ENCODE assay signal across 8 cellular contexts in genomic region chr12:56333197-56333678, GRCh38. TPM values are rescaled to one million over a fixed set of nuclear protein-coding genes. Genes with fewer than 3 reads are reported as not detected.
DNase-seq lines count a peak whose midpoint lies in the region; ATAC-seq, FAIRE-seq and TF ChIP-seq lines count a peak whose summit lies in the region.

No MANE protein-coding gene starts in this region.

- H3K4me1 Mint-ChIP-seq in activated naive CD4-positive, alpha-beta T cell treated with anti-CD3 and anti-CD28 coated beads for 36 hours (ENCODE audit: low read depth): peaks cover 37% of the 10 kb centered on the region

- no peaks in the 10 kb centered on the region for H3K9me3 Mint-ChIP-seq in activated naive CD4-positive, alpha-beta T cell treated with anti-CD3 and anti-CD28 coated beads for 36 hours

- peak overlapping the region; percentile 100 for H3K27ac Mint-ChIP-seq in activated naive CD4-positive, alpha-beta T cell treated with anti-CD3 and anti-CD28 coated beads for 36 hours

- peak overlapping the region; percentile 44 to 58 (median 55) for H3K4me3 ChIP-seq in adrenal gland
- peak overlapping the region; percentile 78 for H3K4me3 ChIP-seq in thoracic aorta

- H3K27ac ChIP-seq in adrenal gland (peak overlapping the region; percentile 85 to 96 (median 87)), layer of hippocampus (ENCODE audit: low read depth, low read length) (peak overlapping the region; percentile 98), thoracic aorta (peak overlapping the region; percentile 91 to 93)

- H3K9me3 ChIP-seq in adrenal gland (replicated peaks in 1 of 3) (no peaks in the 10 kb centered on the region), thoracic aorta (no peaks in the 10 kb centered on the region)

- H3K36me3 ChIP-seq in adrenal gland (replicated peaks in 1 of 2): peaks cover 0 to 4% of the 10 kb centered on the region in 2 donors
- H3K36me3 ChIP-seq in thoracic aorta: no peaks in the 10 kb centered on the region

- H3K36me3 Mint-ChIP-seq in activated naive CD4-positive, alpha-beta T cell treated with anti-CD3 and anti-CD28 coated beads for 36 hours (ENCODE audit: low read depth): peaks cover 4% of the 10 kb centered on the region

- CTCF ChIA-PET in activated naive CD4-positive, alpha-beta T cell treated with anti-CD3 and anti-CD28 coated beads for 36 hours (lab: Charles Lee): interaction anchor here (0.5 to 4.2 kb wide), 5 partner anchors 12 to 143 kb away, joined by 3 to 18 read pairs (median 5); partner anchors contain the start of gene STAT2

- ATAC-seq in thoracic aorta (ENCODE audit: insufficient number of reproducible peaks, low FRiP score, low read depth) (peak; percentile 6), HG03521 (IDR thresholded peaks at IDR 0.05; ENCODE audit: unreplicated experiment) (no peak), GM21423 (IDR thresholded peaks at IDR 0.05; ENCODE audit: unreplicated experiment) (no peak)

- no peak for DNase-seq in activated naive CD4-positive, alpha-beta T cell treated with anti-CD3 and anti-CD28 coated beads for 36 hours
- no peak for DNase-seq in activated naive CD4-positive, alpha-beta T cell treated with Interleukin-2 at 50 U/mL for 16 hours
- DNase-seq in adrenal gland: peak in 1 of 7 donors; percentile 29
- no peak for DNase-seq in thoracic aorta (ENCODE audit: low spot score)
- no peak for DNase-seq in frontal cortex (ENCODE audit: low spot score in 2 of 2)

- H3K27me3 ChIP-seq in adrenal gland (no peaks in the 10 kb centered on the region), layer of hippocampus (ENCODE audit: control insufficient read depth, insufficient read depth, low read length) (no peaks in the 10 kb centered on the region), thoracic aorta (replicated peaks; ENCODE audit: insufficient read depth) (no peaks in the 10 kb centered on the region)

- TF ChIP-seq POLR2A in adrenal gland (IDR thresholded peaks at IDR 0.05): no peak

- TF ChIP-seq CTCF in adrenal gland (IDR thresholded peaks at IDR 0.05): no peak
- no peak for TF ChIP-seq CTCF in thoracic aorta (IDR thresholded peaks at IDR 0.05)

- no peak for FAIRE-seq in frontal cortex (lab: Jason Lieb, UNC)

- no peaks in the 10 kb centered on the region for H3K27me3 Mint-ChIP-seq in activated naive CD4-positive, alpha-beta T cell treated with anti-CD3 and anti-CD28 coated beads for 36 hours (ENCODE audit: low read depth)

- WGBS in adrenal gland, 4 donors: 17 to 27% (median 20%) methylated on average over 8 of the region's 8 CpGs

- peak overlapping the region; percentile 97 for H3K4me3 Mint-ChIP-seq in activated naive CD4-positive, alpha-beta T cell treated with anti-CD3 and anti-CD28 coated beads for 36 hours

- intact Hi-C loops in activated naive CD4-positive, alpha-beta T cell treated with anti-CD3 and anti-CD28 coated beads for 36 hours (cut with micrococcal nuclease): loop anchor here (1.0 to 10.0 kb wide), 6 partner anchors 12 to 1348 kb away; partner anchors contain the start of genes DDIT3, MBD6, NEMP1 and RAB5B
- intact Hi-C loops in adrenal gland (cut with DNase I): no loop called here

- H3K4me1 ChIP-seq in adrenal gland (replicated peaks in 1 of 2) (peaks cover 7 to 18% of the 10 kb centered on the region in 2 donors), thoracic aorta (ENCODE audit: control insufficient read depth in 1 of 2, low read depth in 2 of 2) (peaks cover 3 to 11% of the 10 kb centered on the region in 2 donors)

RNA-seq across cellular contexts. Expression of gene PAN2, which starts 0.6 kb away (rescaled TPM):
- 10 to 100 TPM; 82.7 to 85.4 TPM for total RNA-seq in activated naive CD4-positive, alpha-beta T cell treated with anti-CD3 and anti-CD28 coated beads for 36 hours
- total RNA-seq in adrenal gland: 100 to 1,000 TPM in 1 of 8 donors, 10 to 100 TPM in 7; 19.6 to 124 (median 54.8) TPM
- polyA plus RNA-seq in adrenal gland: 100 to 1,000 TPM in 2 of 3 donors, 10 to 100 TPM in 1; 40.8 to 111 (median 102) TPM
- total RNA-seq in thoracic aorta: 10 to 100 TPM; 39.8 to 42.7 TPM
- 24.5 TPM for total RNA-seq in frontal cortex

RNA-seq across cellular contexts. Expression of gene IL23A, which starts 5.4 kb away (rescaled TPM):
- total RNA-seq in activated naive CD4-positive, alpha-beta T cell treated with anti-CD3 and anti-CD28 coated beads for 36 hours: 10 to 100 TPM in 1 of 2 experiments, 1 to 10 TPM in 1; 9.0 to 12.6 TPM
- total RNA-seq in adrenal gland (under 1 TPM in 3 of 8 donors, not detected in 5; 0.29 to 0.65 (median 0.60) TPM), thoracic aorta (not detected), frontal cortex (not detected)
- polyA plus RNA-seq in adrenal gland: 1 to 10 TPM in 1 of 3 donors, under 1 TPM in 2; 0.55 to 1.3 (median 0.64) TPM

RNA-seq across cellular contexts. Expression of gene CNPY2, which starts 17.4 kb away (rescaled TPM):
- total RNA-seq in activated naive CD4-positive, alpha-beta T cell treated with anti-CD3 and anti-CD28 coated beads for 36 hours: 10 to 100 TPM; 47.5 to 57.3 TPM
- total RNA-seq in adrenal gland: 100 to 1,000 TPM; 103 to 163 (median 145) TPM
- 100 to 1,000 TPM; 138 to 192 (median 179) TPM for polyA plus RNA-seq in adrenal gland
- total RNA-seq in thoracic aorta: 10 to 100 TPM; 72.0 to 85.1 TPM
- 42.8 TPM for total RNA-seq in frontal cortex

RNA-seq across cellular contexts. Expression of gene STAT2, which starts 26.7 kb away (rescaled TPM):
- total RNA-seq in activated naive CD4-positive, alpha-beta T cell treated with anti-CD3 and anti-CD28 coated beads for 36 hours: 100 to 1,000 TPM; 109 to 119 TPM
- total RNA-seq in adrenal gland (100 to 1,000 TPM in 5 of 8 donors, 10 to 100 TPM in 3; 74.2 to 197 (median 105) TPM), thoracic aorta (100 to 1,000 TPM; 161 to 192 TPM), frontal cortex (75.0 TPM)
- 100 to 1,000 TPM in 1 of 3 donors, 10 to 100 TPM in 2; 45.3 to 120 (median 47.3) TPM for polyA plus RNA-seq in adrenal gland

RNA-seq across cellular contexts. Expression of gene APOF, which starts 29.4 kb away (rescaled TPM):
- not detected for total RNA-seq in activated naive CD4-positive, alpha-beta T cell treated with anti-CD3 and anti-CD28 coated beads for 36 hours
- total RNA-seq in adrenal gland (not detected), thoracic aorta (not detected), frontal cortex (not detected)
- under 1 TPM in 1 of 3 donors, not detected in 2; 0.24 TPM for polyA plus RNA-seq in adrenal gland

Comparison
In these comparisons a context has a peak if more than half of its experiments do, and no peak if none do; other contexts are left out.
1. RNA of gene IL23A, which starts 5.4 kb away (total RNA-seq): 9.0 to 12.6 TPM in activated naive CD4-positive, alpha-beta T cell treated with anti-CD3 and anti-CD28 coated beads for 36 hours; 0.29 to 0.65 TPM in adrenal gland, not detected in thoracic aorta and not detected in frontal cortex (single experiment); every median in the first group is over 4 times any median in the second.
2. Peak in every context shown above with its lines, with median percentiles within 50 percentile points of each other: H3K27ac ChIP-seq.